24 cellular contexts compared by ENCODE assay signal in genomic region chr9:88897081-88897480, GRCh38.
DNase-seq lines count a peak whose midpoint lies in the region; ATAC-seq and TF ChIP-seq lines count a peak whose summit lies in the region.
"Had no signal": no experiment of that assay in that cellular context is flagged by ENCODE, and none has a peak within 500 bp of the region (broad histone marks: within the 10 kb centered on the region; RNA-seq: fewer than 3 reads in every experiment).

No MANE protein-coding gene starts in this region.

- no peaks in the 10 kb centered on the region for H3K79me1 ChIP-seq in trophoblast cell (ENCODE audit: low read length)

- H3K27me3 Mint-ChIP-seq in MCF 10A (ENCODE audit: insufficient read depth, unreplicated experiment): no peaks in the 10 kb centered on the region

- H3K4me1 ChIP-seq in foreskin keratinocyte (no peaks in the 10 kb centered on the region), trophoblast cell (ENCODE audit: control insufficient read depth in 1 of 2, insufficient read depth in 2 of 2, low read length in 2 of 2) (no peaks in the 10 kb centered on the region)
- H3K4me1 ChIP-seq: BE2C, BLaER1, Caco-2 had no signal

- no peak overlapping the region for H4K91ac ChIP-seq in trophoblast cell (ENCODE audit: low read depth, low read length)

- no peaks in the 10 kb centered on the region for H3K79me2 ChIP-seq in trophoblast cell (ENCODE audit: control insufficient read depth, insufficient read depth, low read length, poor library complexity)

- no peak overlapping the region for H3K23ac ChIP-seq in trophoblast cell (ENCODE audit: low read length)

- no peaks in the 10 kb centered on the region for H3K9me3 Mint-ChIP-seq in MCF 10A (ENCODE audit: unreplicated experiment)
- H3K9me3 Mint-ChIP-seq: CD4-positive, alpha-beta T cell; CD8-positive, alpha-beta T cell had no signal

- in situ Hi-C loops in Caki2 (cut with HindIII; ENCODE audit: low pct_unique_long_range_greater_than_20kb, low sequenced_read_pairs): no loop called here

- H3K14ac ChIP-seq in trophoblast cell (ENCODE audit: low read length): no peak overlapping the region

- no peaks in the 10 kb centered on the region for H3K9me3 ChIP-seq in trophoblast cell (ENCODE audit: insufficient read depth, low read depth, low read length)
- H3K9me3 ChIP-seq: BE2C, BLaER1, Caco-2 had no signal

- H3K18ac ChIP-seq in trophoblast cell (ENCODE audit: low read length): no peak overlapping the region

- H3K27me3 ChIP-seq in foreskin keratinocyte (peaks cover 32% of the 10 kb centered on the region), trophoblast cell (ENCODE audit: insufficient read depth, low read length) (no peaks in the 10 kb centered on the region)
- H3K27me3 ChIP-seq: BE2C, BLaER1 had no signal

- no peak overlapping the region for H3K4me3 Mint-ChIP-seq in MCF 10A (ENCODE audit: unreplicated experiment)
- H3K4me3 Mint-ChIP-seq: CD4-positive, alpha-beta T cell; CD8-positive, alpha-beta T cell had no signal

- TF ChIP-seq CTCF in foreskin keratinocyte (conservative IDR thresholded peaks at IDR 0.05) (no peak), MCF 10A (IDR thresholded peaks at IDR 0.05; ENCODE audit: unreplicated experiment) (no peak)

- peak; percentile 29 for DNase-seq in Caki2 (ENCODE audit: low read depth)
- DNase-seq in foreskin keratinocyte: no peak
- DNase-seq in kidney tubule cell (ENCODE audit: low spot score): peak; percentile 59
- no peak for DNase-seq in trophoblast cell
- DNase-seq in SW480 (ENCODE audit: low spot score): no peak
- DNase-seq in MCF 10A (ENCODE audit: unreplicated experiment): no peak
- DNase-seq: 8988T; ACHN; BE2C; C1 segment of cervical spinal cord; Caco-2; CD4-positive, alpha-beta T cell; CD8-positive, alpha-beta T cell; DMS 273 treated with DMSO at 0.1 percent for 48 hours; DMS153; DMS53; DMS79; DND-41; EL; GDM1 had no signal

- H3K9ac ChIP-seq in trophoblast cell (ENCODE audit: low read length): no peak overlapping the region
- H3K9ac ChIP-seq: BLaER1 had no signal

- no peak overlapping the region for H4K12ac ChIP-seq in trophoblast cell (ENCODE audit: low read depth, low read length)

- no peak overlapping the region for H2BK12ac ChIP-seq in trophoblast cell (ENCODE audit: low read length)

- CTCF ChIA-PET in MCF 10A (lab: Yijun Ruan, JAX): interaction anchor here (0.7 kb wide), 1 partner anchor 40 kb away, joined by 3 read pairs; no protein-coding TSS in a partner anchor

- H3K36me3 Mint-ChIP-seq in MCF 10A (ENCODE audit: insufficient read depth, unreplicated experiment): no peaks in the 10 kb centered on the region
- H3K36me3 Mint-ChIP-seq: CD14-positive monocyte; CD8-positive, alpha-beta T cell had no signal

- ATAC-seq in foreskin keratinocyte (peak; percentile 21), GM19328 (IDR thresholded peaks at IDR 0.05; ENCODE audit: unreplicated experiment) (no peak)
- ATAC-seq: CD8-positive, alpha-beta T cell; GM12878 had no signal

- no peaks in the 10 kb centered on the region for H3K4me1 Mint-ChIP-seq in MCF 10A (ENCODE audit: insufficient read depth, unreplicated experiment)
- H3K4me1 Mint-ChIP-seq: CD14-positive monocyte had no signal

- intact Hi-C loops in MCF 10A (cut with micrococcal nuclease): no loop called here

- H4K8ac ChIP-seq in trophoblast cell (ENCODE audit: low read depth, low read length): no peak overlapping the region

- no TSS peak for BruUV-seq in MCF 10A (replicated peaks; lab: Mats Ljungman, UMichigan)

- POLR2A ChIA-PET in MCF 10A (lab: Yijun Ruan, JAX): no interaction called here

- no peak overlapping the region for H3K27ac Mint-ChIP-seq in MCF 10A (ENCODE audit: low read depth, unreplicated experiment)
- H3K27ac Mint-ChIP-seq: CD14-positive monocyte; CD4-positive, alpha-beta T cell; CD8-positive, alpha-beta T cell had no signal

- no peak overlapping the region for H2BK5ac ChIP-seq in trophoblast cell (ENCODE audit: low read depth, low read length, poor library complexity)

- H2AFZ ChIP-seq in trophoblast cell (ENCODE audit: insufficient read depth, low read length, poor library complexity): no peak overlapping the region

- H3K27ac ChIP-seq in foreskin keratinocyte (no peak overlapping the region), trophoblast cell (ENCODE audit: low read depth, low read length) (no peak overlapping the region)
- H3K27ac ChIP-seq: BLaER1 had no signal

- H2BK120ac ChIP-seq in trophoblast cell (ENCODE audit: insufficient read depth, low read length, poor library complexity): no peak overlapping the region

- H3K4me3 ChIP-seq in trophoblast cell (ENCODE audit: low read depth, low read length): no peak overlapping the region
- H3K4me3 ChIP-seq: BLaER1, GM12878 had no signal

- no peaks in the 10 kb centered on the region for H3K36me3 ChIP-seq in trophoblast cell (ENCODE audit: control insufficient read depth in 1 of 2, insufficient read depth in 2 of 2, low read length in 2 of 2)
- H3K36me3 ChIP-seq: BE2C, BLaER1 had no signal

- H3K4ac ChIP-seq in trophoblast cell (ENCODE audit: low read depth, low read length): no peak overlapping the region

- H3K4me2 ChIP-seq in trophoblast cell (ENCODE audit: low read length): no peak overlapping the region
- H3K4me2 ChIP-seq: BLaER1 had no signal

- no peak overlapping the region for H2AK5ac ChIP-seq in trophoblast cell (ENCODE audit: low read length)

Comparison
In these comparisons a context has a peak if more than half of its experiments do, and no peak if none do; other contexts are left out.
1. DNase-seq: peak in Caki2 (single experiment) and kidney tubule cell (single experiment); none in foreskin keratinocyte (0 of 2), trophoblast cell (0 of 2), SW480 (single experiment) and MCF 10A (single experiment).